Comparison of ENCODE assay signal across 21 cellular contexts in genomic region chr1:54255026-54255425, GRCh38.
A peak's percentile ranks its signal among the peaks of the same experiment; 100 is the strongest.
DNase-seq lines count a peak whose midpoint lies in the region; ATAC-seq and TF ChIP-seq lines count a peak whose summit lies in the region.
"Had no signal": no experiment of that assay in that cellular context is flagged by ENCODE, and none has a peak within 500 bp of the region (broad histone marks: within the 10 kb centered on the region; RNA-seq: fewer than 3 reads in every experiment).

No MANE protein-coding gene starts in this region.

- DNase-seq in AG08396 (ENCODE audit: low spot score) = peak; percentile 56
- peak; percentile 11 for DNase-seq in iris pigment epithelial cell (ENCODE audit: low read depth)
- DNase-seq in HuH-7 (ENCODE audit: low spot score) = no peak
- no peak for DNase-seq in foreskin fibroblast
- no peak for DNase-seq in NCI-H1105 treated with DMSO at 0.1 percent for 48 hours (lab: John Stamatoyannopoulos, UW)
- DNase-seq: activated CD4-positive, alpha-beta T cell treated with anti-CD3 and anti-CD28 coated beads, Interleukin-2, amount 50 U/mL, for 4 hours; activated naive CD4-positive, alpha-beta T cell treated with anti-CD3 and anti-CD28 coated beads, Interleukin-2, amount 10 ng/mL, durations not matched to agents 7 days and 5 days; endodermal cell; GDM1; Kasumi-1; NCI-H1417; NCI-H748 treated with DMSO at 0.1 percent for 48 hours; right cardiac atrium; RPMI8226; stimulated activated naive CD8-positive, alpha-beta T cell treated with anti-CD3 and anti-CD28 coated beads, Interleukin-15, Interleukin-2, amounts not matched to agents 100 U/mL and 50 U/mL, for 24 hours had no signal

- H3K4me3 ChIP-seq in HEK293 (ENCODE audit: low read depth, low read length) (no peak overlapping the region), foreskin fibroblast (ENCODE audit: low read depth in 1 of 2, low read length in 2 of 2) (no peak overlapping the region)
- H3K4me3 ChIP-seq: GM12878 had no signal

- no peak overlapping the region for H3K27ac ChIP-seq in HEK293 (ENCODE audit: extremely low read depth, low read depth, low read length)
- H3K27ac ChIP-seq: neutrophil had no signal

- peaks cover 0 to 13% of the 10 kb centered on the region in 2 experiments; a peak in 1 of 3 replicates for H3K36me3 ChIP-seq in HEK293 (ENCODE audit: control insufficient read depth in 2 of 2, insufficient read depth in 1 of 2, low read length in 2 of 2)
- H3K36me3 ChIP-seq: neutrophil had no signal

- 0 out of 2 replicates have a peak, but pooled peaks cover 4% of the 10 kb centered on the region for H3K4me1 ChIP-seq in HEK293 (ENCODE audit: control insufficient read depth, insufficient read depth, low read length)

- POLR2A ChIA-PET in HEK293 (lab: Yijun Ruan, JAX) = interaction anchor here (0.8 kb wide), 1 partner anchor 39 kb away, joined by 3 read pairs; no protein-coding TSS in a partner anchor

- CTCF ChIA-PET in HEK293 (lab: Yijun Ruan, JAX) = interaction anchor here (1.4 kb wide), 1 partner anchor 17 kb away, joined by 3 read pairs; no protein-coding TSS in a partner anchor

- TF ChIP-seq CTCF in HEK293 (tag by site-specific recombination; IDR thresholded peaks at IDR 0.05) (no peak), foreskin fibroblast (IDR thresholded peaks at IDR 0.05; ENCODE audit: low read depth, low read length) (no peak)

- peak; percentile 20; the same call in 2 of the 3 replicates for ATAC-seq in SK-N-SH treated with all-trans-retinoic acid at 6 μM for 48 hours
- no peak for ATAC-seq in GM19023 (IDR thresholded peaks at IDR 0.05; ENCODE audit: unreplicated experiment)
- ATAC-seq: GM12878; left lobe of liver; right cardiac atrium; stimulated activated naive CD8-positive, alpha-beta T cell treated with anti-CD3 and anti-CD28 coated beads, Interleukin-15, Interleukin-2, amounts not matched to agents 100 U/mL and 50 U/mL, for 24 hours had no signal

- H3K9me3 ChIP-seq in HEK293 (ENCODE audit: control insufficient read depth, insufficient read depth, low read depth, low read length) = no peaks in the 10 kb centered on the region
- H3K9me3 ChIP-seq: neutrophil had no signal

TF ChIP-seq in HEK293, 187 proteins besides CTCF, POLR2A, EP300 and RAD21 (continues in another document):
- TF ChIP-seq ZNF518A (tag by site-specific recombination; conservative IDR thresholded peaks at IDR 0.05; ENCODE audit: low read depth) = no peak
- TF ChIP-seq KLF1 (tag by site-specific recombination; IDR thresholded peaks at IDR 0.05) = peak; percentile 67
- 0 out of 2 replicates have a peak, but pooled peaks have one; percentile 33 for TF ChIP-seq KLF17 (tag by site-specific recombination; IDR thresholded peaks at IDR 0.05)

TF ChIP-seq in SK-N-SH treated with all-trans-retinoic acid at 6 μM for 48 hours, 23 proteins besides CTCF, POLR2A, EP300 and RAD21:
- TF ChIP-seq ZNF8 (CRISPR knock-in tag; IDR thresholded peaks at IDR 0.05) (no peak), SNAI2 (CRISPR knock-in tag; IDR thresholded peaks at IDR 0.05) (no peak), GLIS3 (CRISPR knock-in tag; IDR thresholded peaks at IDR 0.05) (no peak), OSR1 (CRISPR knock-in tag; IDR thresholded peaks at IDR 0.05) (no peak), PATZ1 (CRISPR knock-in tag; IDR thresholded peaks at IDR 0.05; ENCODE audit: borderline replicate concordance) (no peak), CREB5 (CRISPR knock-in tag; IDR thresholded peaks at IDR 0.05; ENCODE audit: low read depth) (no peak), ARNTL (CRISPR knock-in tag; IDR thresholded peaks at IDR 0.05; ENCODE audit: borderline replicate concordance, low read depth) (no peak), ZNF565 (CRISPR knock-in tag; conservative IDR thresholded peaks at IDR 0.05; ENCODE audit: low read depth) (no peak), ESRRG (CRISPR knock-in tag; IDR thresholded peaks at IDR 0.05) (no peak), ZFP3 (CRISPR knock-in tag; IDR thresholded peaks at IDR 0.05) (no peak)

Comparison
In these comparisons a context has a peak if more than half of its experiments do, and no peak if none do; other contexts are left out.
1. DNase-seq: peak in AG08396 (single experiment) and iris pigment epithelial cell (single experiment); none in HuH-7 (single experiment), foreskin fibroblast (0 of 2) and NCI-H1105 treated with DMSO at 0.1 percent for 48 hours (single experiment).